In the genomic region with DNA sequence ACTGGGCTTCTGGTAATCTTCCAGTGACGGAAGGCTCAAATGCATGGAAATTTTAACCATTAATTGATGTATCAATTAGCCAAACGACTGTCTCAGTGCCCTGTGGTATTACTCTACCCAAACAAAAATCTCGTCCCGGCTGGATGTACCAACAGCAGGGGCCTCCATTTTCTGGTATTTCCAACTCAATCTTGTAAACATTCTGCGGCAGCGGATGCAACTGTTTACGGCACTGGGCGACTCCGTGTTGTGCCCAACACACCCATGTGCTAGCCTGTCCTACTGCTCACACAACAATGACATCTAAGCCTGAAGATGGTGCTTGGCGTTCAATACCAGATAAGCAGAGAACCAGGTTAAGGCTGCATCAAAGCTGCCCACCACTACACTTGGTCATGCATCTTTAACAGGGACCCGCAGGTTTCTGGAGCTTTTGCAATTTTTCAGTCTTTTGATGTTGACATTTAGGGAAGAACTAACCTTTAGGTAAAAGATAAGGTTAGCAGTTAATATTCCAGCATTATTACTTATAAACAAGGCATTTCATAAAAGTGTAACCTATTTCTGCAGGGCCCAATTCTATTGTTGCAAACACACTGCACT, we compare ENCODE assay signal across 9 cellular contexts. TPM values are rescaled to one million over a fixed set of nuclear protein-coding genes. Genes with fewer than 3 reads are reported as not detected.
DNase-seq lines count a peak whose midpoint lies in the region; ATAC-seq and TF ChIP-seq lines count a peak whose summit lies in the region.
"Had no signal": no experiment of that assay in that cellular context is flagged by ENCODE, and none has a peak within 500 bp of the region (broad histone marks: within the 10 kb centered on the region; RNA-seq: fewer than 3 reads in every experiment).

No MANE protein-coding gene starts in this region.

- no peak overlapping the region for H2BK5ac ChIP-seq in IMR-90 (ENCODE audit: low read depth, low read length, poor library complexity, severe bottlenecking)

- CTCF ChIA-PET in IMR-90 (lab: Yijun Ruan, JAX): interaction anchor here (1.0 kb wide), 1 partner anchor 14 kb away, joined by 3 read pairs; no protein-coding TSS in a partner anchor

- H3K14ac ChIP-seq in IMR-90 (replicated peaks; ENCODE audit: low read depth, low read length): no peak overlapping the region

- no peak overlapping the region for H4K5ac ChIP-seq in IMR-90 (ENCODE audit: low read depth, low read length)

- peaks cover 41% of the 10 kb centered on the region for H3K79me2 ChIP-seq in neural cell (replicated peaks; ENCODE audit: insufficient read depth, low read length)

- H3K27ac ChIP-seq in IMR-90 (ENCODE audit: insufficient read depth, low read length): no peak overlapping the region
- H3K27ac ChIP-seq in caudate nucleus (ENCODE audit: low read depth, low read length): peak overlapping the region; percentile 18
- H3K27ac ChIP-seq in neural cell (ENCODE audit: low read length): peak overlapping the region; percentile 83

- no peak for TF ChIP-seq EP300 in neural cell (conservative IDR thresholded peaks at IDR 0.05; ENCODE audit: poor library complexity, severe bottlenecking)

- H2AFZ ChIP-seq in IMR-90 (replicated peaks; ENCODE audit: low read length, poor library complexity): peak overlapping the region; percentile 26
- H2AFZ ChIP-seq in neural cell (ENCODE audit: low read depth, low read length): peak overlapping the region; percentile 89

- ATAC-seq in IMR-90 (ENCODE audit: low read depth): no peak

- in situ Hi-C loops in IMR-90 (cut with MboI; ENCODE audit: low sequenced_read_pairs): no loop called here

- POLR2A ChIA-PET in IMR-90 (lab: Charles Lee; ENCODE audit: unreplicated experiment): no interaction called here

- H3K56ac ChIP-seq in IMR-90 (ENCODE audit: extremely low read depth, insufficient read depth, low read length): no peak overlapping the region

- H2BK15ac ChIP-seq in IMR-90 (ENCODE audit: low read depth, low read length): no peak overlapping the region

- H4K20me1 ChIP-seq in IMR-90 (ENCODE audit: insufficient read depth, low read length) (no peaks in the 10 kb centered on the region), neural cell (ENCODE audit: insufficient read depth) (no peaks in the 10 kb centered on the region)

- no peak overlapping the region for H2BK120ac ChIP-seq in IMR-90 (ENCODE audit: low read depth, low read length)

- BruUV-seq in IMR-90 (replicated peaks; lab: Mats Ljungman, UMichigan): no TSS peak

- TF ChIP-seq RAD21 in IMR-90 (IDR thresholded peaks at IDR 0.05; ENCODE audit: low read length) (no peak), neural cell (conservative IDR thresholded peaks at IDR 0.05) (no peak)

- no peak overlapping the region for H2AK5ac ChIP-seq in IMR-90 (ENCODE audit: low read depth, low read length)

- H2AK9ac ChIP-seq in IMR-90 (replicated peaks; ENCODE audit: low read depth, low read length, poor library complexity): peak overlapping the region; percentile 26

- H3F3A ChIP-seq in neural cell (ENCODE audit: insufficient read depth, low read length, poor library complexity, severe bottlenecking): no peaks in the 10 kb centered on the region

- no peaks in the 10 kb centered on the region for H3K9me3 ChIP-seq in BE2C
- no peaks in the 10 kb centered on the region for H3K9me3 ChIP-seq in IMR-90 (ENCODE audit: control insufficient read depth, insufficient read depth, low read length)
- H3K9me3 ChIP-seq in neural cell (ENCODE audit: low read length): no peaks in the 10 kb centered on the region

- H3K9me2 ChIP-seq in neural cell (ENCODE audit: insufficient read depth, low read length): no peaks in the 10 kb centered on the region

- peaks cover 4% of the 10 kb centered on the region; the same call in 1 of the 2 replicates for H3K4me1 ChIP-seq in BE2C
- peaks cover 3% of the 10 kb centered on the region; the same call in 1 of the 2 replicates for H3K4me1 ChIP-seq in IMR-90 (ENCODE audit: control insufficient read depth, insufficient read depth, low read length)

- intact Hi-C loops in IMR-90 (cut with micrococcal nuclease): no loop called here

- dilution Hi-C loops in IMR-90 (cut with HindIII; ENCODE audit: low sequenced_read_pairs, unreplicated experiment): no loop called here

- H2BK20ac ChIP-seq in IMR-90 (ENCODE audit: low read depth, low read length): no peak overlapping the region

- 72% methylated on average over 2 of the region's 11 CpGs; no CpG with 5 or more reads in 1 of the 2 experiments for WGBS in IMR-90 (ENCODE audit: extremely low coverage in 2 of 2, insufficient read length in 1 of 2), 2 experiments

- no peak overlapping the region for H4K91ac ChIP-seq in IMR-90 (ENCODE audit: insufficient read depth, low read depth, low read length)

- no peaks in the 10 kb centered on the region for H3K79me1 ChIP-seq in IMR-90 (ENCODE audit: low read depth in 1 of 2, low read length in 2 of 2)

- no peak for DNase-seq in BE2C
- DNase-seq in IMR-90: no peak
- peak in 6 of 61 donors; percentile 6 to 53 (median 14) for DNase-seq in caudate nucleus (lab: John Stamatoyannopoulos, UW)
- DNase-seq in middle frontal gyrus (ENCODE audit: extremely low spot score, low spot score): no peak
- DNase-seq in hippocampal formation (lab: John Stamatoyannopoulos, UW): no peak
- DNase-seq in HuH-7 (ENCODE audit: low spot score): no peak
- no peak for DNase-seq in GOT3 (lab: John Stamatoyannopoulos, UW)
- DNase-seq: activated T-cell treated with anti-CD3 and anti-CD28 coated beads, Interleukin-2, amount 50 U/mL, for 4 hours had no signal

- peaks cover 6% of the 10 kb centered on the region; the same call in 1 of the 2 replicates for H3K9me1 ChIP-seq in IMR-90 (ENCODE audit: insufficient read depth, low read length)

- H4K8ac ChIP-seq in IMR-90 (ENCODE audit: low read depth in 2 of 2, low read length in 2 of 2): no peak overlapping the region

- H3K27me3 ChIP-seq in BE2C: no peaks in the 10 kb centered on the region
- H3K27me3 ChIP-seq in IMR-90 (ENCODE audit: control insufficient read depth, insufficient read depth, low read length): peaks cover 7% of the 10 kb centered on the region; the same call in 1 of the 2 replicates
- no peaks in the 10 kb centered on the region for H3K27me3 ChIP-seq in neural cell (ENCODE audit: insufficient read depth, low read depth, low read length)

- H3K23ac ChIP-seq in IMR-90 (ENCODE audit: low read depth, low read length): peak overlapping the region; percentile 14; the same call in 1 of the 2 replicates

- H3K9ac ChIP-seq in IMR-90 (ENCODE audit: low read depth, low read length) (no peak overlapping the region), neural cell (ENCODE audit: low read length) (peak overlapping the region; percentile 96)

- H3K4ac ChIP-seq in IMR-90 (ENCODE audit: low read depth, low read length): no peak overlapping the region

- TF ChIP-seq CTCF in BE2C (IDR thresholded peaks at IDR 0.05; ENCODE audit: low read depth, low read length) (no peak), IMR-90 (conservative IDR thresholded peaks at IDR 0.05; ENCODE audit: low read depth, low read length) (no peak), neural cell (IDR thresholded peaks at IDR 0.05; ENCODE audit: poor library complexity, severe bottlenecking) (no peak)

- H3K4me3 ChIP-seq in BE2C (ENCODE audit: low read depth, low read length): peak overlapping the region; percentile 84
- H3K4me3 ChIP-seq in IMR-90 (ENCODE audit: insufficient read depth, low read depth, low read length): no peak overlapping the region
- H3K4me3 ChIP-seq in neural cell (ENCODE audit: low read length): peak overlapping the region; percentile 96

- H3K36me3 ChIP-seq in BE2C (no peaks in the 10 kb centered on the region), IMR-90 (ENCODE audit: control insufficient read depth, insufficient read depth, low read length) (no peaks in the 10 kb centered on the region), neural cell (ENCODE audit: insufficient read depth, low read length) (no peaks in the 10 kb centered on the region)

- TF ChIP-seq POLR2A in IMR-90 (IDR thresholded peaks at IDR 0.05; ENCODE audit: low read depth, low read length): no peak

- no peak overlapping the region for H3K4me2 ChIP-seq in IMR-90 (ENCODE audit: low read depth, low read length)
- peak overlapping the region; percentile 99 for H3K4me2 ChIP-seq in neural cell (ENCODE audit: low read length)

- H3K18ac ChIP-seq in IMR-90 (ENCODE audit: low read depth, low read length): no peak overlapping the region

TF ChIP-seq in IMR-90, 13 proteins besides CTCF, POLR2A, EP300 and RAD21 (continues in another document):
- TF ChIP-seq, protein P1, sequence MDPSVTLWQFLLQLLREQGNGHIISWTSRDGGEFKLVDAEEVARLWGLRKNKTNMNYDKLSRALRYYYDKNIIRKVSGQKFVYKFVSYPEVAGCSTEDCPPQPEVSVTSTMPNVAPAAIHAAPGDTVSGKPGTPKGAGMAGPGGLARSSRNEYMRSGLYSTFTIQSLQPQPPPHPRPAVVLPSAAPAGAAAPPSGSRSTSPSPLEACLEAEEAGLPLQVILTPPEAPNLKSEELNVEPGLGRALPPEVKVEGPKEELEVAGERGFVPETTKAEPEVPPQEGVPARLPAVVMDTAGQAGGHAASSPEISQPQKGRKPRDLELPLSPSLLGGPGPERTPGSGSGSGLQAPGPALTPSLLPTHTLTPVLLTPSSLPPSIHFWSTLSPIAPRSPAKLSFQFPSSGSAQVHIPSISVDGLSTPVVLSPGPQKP (IDR thresholded peaks at IDR 0.05; ENCODE audit: borderline replicate concordance, low read depth, low read length): no peak

TF ChIP-seq in neural cell, 6 proteins besides CTCF, POLR2A, EP300 and RAD21:
- TF ChIP-seq POLR2AphosphoS5 (IDR thresholded peaks at IDR 0.05) (peak; percentile 34), SMC3 (conservative IDR thresholded peaks at IDR 0.05; ENCODE audit: poor library complexity) (no peak)
TF ChIP-seq in neural cell: peak in this region for 1.

RNA-seq across cellular contexts. Expression of a gene that starts 1.2 kb away (rescaled TPM):
- 5.8 TPM for polyA plus RNA-seq in BE2C (2012; ENCODE audit: insufficient read depth, insufficient read length, low read depth)
- 1.1 and 1.9 TPM in 2 replicates for total RNA-seq in IMR-90 (2012; rRNA removed)
- polyA plus RNA-seq in IMR-90 (2012; rRNA removed) (2.7 and 3.4 TPM in 2 replicates), neural cell (106 and 130 TPM in 2 replicates)
- 0.57 and 1.3 TPM in 2 replicates for polyA plus RNA-seq in IMR-90 (2012; cell fraction: cytosol; rRNA removed)
- 0.84 and 5.0 TPM in 2 replicates for polyA plus RNA-seq in IMR-90 (2012; cell fraction: nucleus; rRNA removed; ENCODE audit: low replicate concordance)
- 90.8 and 113 TPM in 2 replicates for polyA minus RNA-seq in neural cell
- total RNA-seq: activated T-cell treated with anti-CD3 and anti-CD28 coated beads, Interleukin-2, amount 50 U/mL, for 4 hours had no signal

RNA-seq across cellular contexts. Expression of a gene that starts 45.7 kb away (rescaled TPM):
- 6.6 TPM for polyA plus RNA-seq in BE2C (2012; ENCODE audit: insufficient read depth, insufficient read length, low read depth)
- 8.2 and 9.2 TPM in 2 replicates for total RNA-seq in IMR-90 (2012; rRNA removed)
- 7.1 and 8.9 TPM in 2 replicates for polyA plus RNA-seq in IMR-90 (2012; rRNA removed)
- 1.3 and 1.9 TPM in 2 replicates for polyA plus RNA-seq in IMR-90 (2012; cell fraction: cytosol; rRNA removed)
- 0.85 and 5.2 TPM in 2 replicates for polyA plus RNA-seq in IMR-90 (2012; cell fraction: nucleus; rRNA removed; ENCODE audit: low replicate concordance)
- polyA plus RNA-seq in neural cell: 23.0 and 23.5 TPM in 2 replicates
- 10.0 and 10.7 TPM in 2 replicates for polyA minus RNA-seq in neural cell

Comparison
In these comparisons a context has a peak if more than half of its experiments do, and no peak if none do; other contexts are left out.
1. RNA of a gene that starts 1.2 kb away (polyA plus RNA-seq): 106 to 130 TPM in neural cell; 0.57 to 5.0 TPM in IMR-90; every median in the first group is over 10 times any median in the second.